In the genomic region with DNA sequence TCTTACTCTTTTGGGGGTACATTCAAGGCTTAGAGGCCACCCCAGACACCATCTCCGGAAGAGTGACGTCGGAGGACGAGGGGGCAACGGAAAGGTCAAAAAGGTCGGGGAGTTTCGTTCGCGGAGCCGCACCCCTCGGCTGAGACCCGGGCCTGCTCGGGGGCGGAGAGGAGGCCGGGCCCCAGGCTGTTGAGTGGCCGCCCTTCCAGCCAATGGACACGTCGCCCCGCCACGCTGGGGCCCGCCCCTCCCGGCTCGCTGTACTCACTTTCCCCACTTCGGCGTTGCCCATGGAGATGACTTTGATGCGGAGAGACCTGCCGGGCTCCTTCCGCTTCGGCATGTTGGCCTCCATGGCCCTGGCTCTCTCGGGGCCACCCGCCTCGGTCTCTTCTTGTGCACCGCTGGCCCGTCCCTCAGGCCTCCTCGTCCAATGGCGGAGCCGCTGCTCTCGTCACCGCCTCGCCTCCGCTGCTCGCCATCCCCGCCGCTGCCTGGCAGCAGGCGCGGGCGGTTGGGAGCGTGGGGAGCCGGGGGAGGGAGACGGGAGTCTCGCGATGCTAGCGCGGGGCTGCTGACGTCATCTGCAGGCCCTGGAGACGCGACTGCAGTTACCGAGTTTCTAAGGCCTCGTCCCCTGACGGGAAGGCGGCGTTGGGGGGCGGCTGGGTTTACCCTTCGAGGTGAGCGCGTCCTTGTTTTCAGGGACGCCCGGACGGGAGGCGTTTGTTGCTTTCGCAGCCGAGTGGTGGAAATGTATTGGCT, we compare ENCODE assay signal across 1 cellular context.
TF ChIP-seq lines count a peak whose summit lies in the region.

A gene (minus strand): TSS at position 406 of the 765 bp plus-strand sequence. CDS start 51 bp downstream, at position 355.

TF ChIP-seq in WTC11, 78 proteins besides CTCF, POLR2A, EP300 and RAD21 (continued from another document):
- TF ChIP-seq, protein P1, sequence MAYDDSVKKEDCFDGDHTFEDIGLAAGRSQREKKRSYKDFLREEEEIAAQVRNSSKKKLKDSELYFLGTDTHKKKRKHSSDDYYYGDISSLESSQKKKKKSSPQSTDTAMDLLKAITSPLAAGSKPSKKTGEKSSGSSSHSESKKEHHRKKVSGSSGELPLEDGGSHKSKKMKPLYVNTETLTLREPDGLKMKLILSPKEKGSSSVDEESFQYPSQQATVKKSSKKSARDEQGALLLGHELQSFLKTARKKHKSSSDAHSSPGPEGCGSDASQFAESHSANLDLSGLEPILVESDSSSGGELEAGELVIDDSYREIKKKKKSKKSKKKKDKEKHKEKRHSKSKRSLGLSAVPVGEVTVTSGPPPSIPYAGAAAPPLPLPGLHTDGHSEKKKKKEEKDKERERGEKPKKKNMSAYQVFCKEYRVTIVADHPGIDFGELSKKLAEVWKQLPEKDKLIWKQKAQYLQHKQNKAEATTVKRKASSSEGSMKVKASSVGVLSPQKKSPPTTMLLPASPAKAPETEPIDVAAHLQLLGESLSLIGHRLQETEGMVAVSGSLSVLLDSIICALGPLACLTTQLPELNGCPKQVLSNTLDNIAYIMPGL (CRISPR knock-in tag; IDR thresholded peaks at IDR 0.05) = peak; percentile 89; the same call in 1 of the 2 replicates
- TF ChIP-seq MYBL2 (CRISPR knock-in tag; IDR thresholded peaks at IDR 0.05) (peak; percentile 93; the same call in 1 of the 2 replicates), TEAD1 (CRISPR knock-in tag; IDR thresholded peaks at IDR 0.05) (0 out of 2 replicates have a peak, but pooled peaks have one; percentile 65), NR2C2 (CRISPR knock-in tag; IDR thresholded peaks at IDR 0.05) (no peak)
- TF ChIP-seq, protein P2, sequence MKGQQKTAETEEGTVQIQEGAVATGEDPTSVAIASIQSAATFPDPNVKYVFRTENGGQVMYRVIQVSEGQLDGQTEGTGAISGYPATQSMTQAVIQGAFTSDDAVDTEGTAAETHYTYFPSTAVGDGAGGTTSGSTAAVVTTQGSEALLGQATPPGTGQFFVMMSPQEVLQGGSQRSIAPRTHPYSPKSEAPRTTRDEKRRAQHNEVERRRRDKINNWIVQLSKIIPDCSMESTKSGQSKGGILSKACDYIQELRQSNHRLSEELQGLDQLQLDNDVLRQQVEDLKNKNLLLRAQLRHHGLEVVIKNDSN (CRISPR knock-in tag; IDR thresholded peaks at IDR 0.05) = peak; percentile 8; the same call in 1 of the 2 replicates
- TF ChIP-seq, protein P3, sequence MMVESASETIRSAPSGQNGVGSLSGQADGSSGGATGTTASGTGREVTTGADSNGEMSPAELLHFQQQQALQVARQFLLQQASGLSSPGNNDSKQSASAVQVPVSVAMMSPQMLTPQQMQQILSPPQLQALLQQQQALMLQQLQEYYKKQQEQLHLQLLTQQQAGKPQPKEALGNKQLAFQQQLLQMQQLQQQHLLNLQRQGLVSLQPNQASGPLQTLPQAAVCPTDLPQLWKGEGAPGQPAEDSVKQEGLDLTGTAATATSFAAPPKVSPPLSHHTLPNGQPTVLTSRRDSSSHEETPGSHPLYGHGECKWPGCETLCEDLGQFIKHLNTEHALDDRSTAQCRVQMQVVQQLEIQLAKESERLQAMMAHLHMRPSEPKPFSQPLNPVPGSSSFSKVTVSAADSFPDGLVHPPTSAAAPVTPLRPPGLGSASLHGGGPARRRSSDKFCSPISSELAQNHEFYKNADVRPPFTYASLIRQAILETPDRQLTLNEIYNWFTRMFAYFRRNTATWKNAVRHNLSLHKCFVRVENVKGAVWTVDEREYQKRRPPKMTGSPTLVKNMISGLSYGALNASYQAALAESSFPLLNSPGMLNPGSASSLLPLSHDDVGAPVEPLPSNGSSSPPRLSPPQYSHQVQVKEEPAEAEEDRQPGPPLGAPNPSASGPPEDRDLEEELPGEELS (CRISPR knock-in tag; IDR thresholded peaks at IDR 0.05) = 0 out of 2 replicates have a peak, but pooled peaks have one; percentile 73
- TF ChIP-seq, protein P4, sequence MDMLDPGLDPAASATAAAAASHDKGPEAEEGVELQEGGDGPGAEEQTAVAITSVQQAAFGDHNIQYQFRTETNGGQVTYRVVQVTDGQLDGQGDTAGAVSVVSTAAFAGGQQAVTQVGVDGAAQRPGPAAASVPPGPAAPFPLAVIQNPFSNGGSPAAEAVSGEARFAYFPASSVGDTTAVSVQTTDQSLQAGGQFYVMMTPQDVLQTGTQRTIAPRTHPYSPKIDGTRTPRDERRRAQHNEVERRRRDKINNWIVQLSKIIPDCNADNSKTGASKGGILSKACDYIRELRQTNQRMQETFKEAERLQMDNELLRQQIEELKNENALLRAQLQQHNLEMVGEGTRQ (CRISPR knock-in tag; IDR thresholded peaks at IDR 0.05) = peak; percentile 44
